ENCODE assay signal across 28 cellular contexts in genomic region chr2:83696838-83697237, GRCh38.
"Had no signal": no experiment of that assay in that cellular context is flagged by ENCODE, and none has a peak within 500 bp of the region (broad histone marks: within the 10 kb centered on the region; RNA-seq: fewer than 3 reads in every experiment).

No MANE protein-coding gene starts in this region.

- ATAC-seq: activated CD8-positive, alpha-beta T cell treated with anti-CD3 and anti-CD28 coated beads for 36 hours; activated naive CD4-positive, alpha-beta T cell treated with anti-CD3 and anti-CD28 coated beads, Interleukin-2, amount 50 U/mL, for 72 hours; activated T-cell treated with anti-CD3 and anti-CD28 coated beads, Interleukin-2, amount 50 U/mL, for 4 hours; activated T-cell treated with anti-CD3 and anti-CD28 coated beads, Interleukin-2, amount 50 U/mL, for 72 hours; activated T-helper 17 cell treated with anti-CD3 and anti-CD28 coated beads, Interleukin-2, amount 50 U/mL, for 72 hours had no signal

- DNase-seq: activated B cell treated with CpG ODN at 0.5 μM for 24 hours; activated CD4-positive, alpha-beta memory T cell treated with anti-CD3 and anti-CD28 coated beads for 36 hours; activated CD4-positive, alpha-beta T cell treated with anti-CD3 and anti-CD28 coated beads for 4 hours; activated CD4-positive, alpha-beta T cell treated with anti-CD3 and anti-CD28 coated beads, Interleukin-2, amount 10 ng/mL, durations not matched to agents 24 days and 14 days; activated CD4-positive, alpha-beta T cell treated with anti-CD3 and anti-CD28 coated beads, Interleukin-2, amount 50 U/mL, for 1 hour; activated CD4-positive, alpha-beta T cell treated with anti-CD3 and anti-CD28 coated beads, Interleukin-2, amount 50 U/mL, for 4 hours; activated CD4-positive, CD25-positive, alpha-beta regulatory T cell treated with anti-CD3 and anti-CD28 coated beads, Interleukin-2, amount 50 U/mL, for 72 hours; activated CD8-positive, alpha-beta memory T cell treated with anti-CD3 and anti-CD28 coated beads, Interleukin-2, amount 50 U/mL, for 4 hours; activated CD8-positive, alpha-beta T cell treated with anti-CD3 and anti-CD28 coated beads for 36 hours; activated effector memory CD4-positive, alpha-beta T cell treated with anti-CD3 and anti-CD28 coated beads, Interleukin-2, amount 50 U/mL, for 16 hours; activated gamma-delta T cell treated with Interleukin-2 at 50 U/mL for 16 hours; activated naive CD4-positive, alpha-beta T cell; activated naive CD4-positive, alpha-beta T cell treated with anti-CD3 and anti-CD28 coated beads for 36 hours; activated naive CD4-positive, alpha-beta T cell treated with anti-CD3 and anti-CD28 coated beads, Interleukin-2, amount 50 U/mL, for 16 hours; activated naive CD8-positive, alpha-beta T cell treated with anti-CD3 and anti-CD28 coated beads for 36 hours; activated T-cell treated with anti-CD3 and anti-CD28 coated beads for 4 hours; activated T-cell treated with anti-CD3 and anti-CD28 coated beads, Interleukin-2, amount 50 U/mL, for 1 hour; activated T-cell treated with anti-CD3 and anti-CD28 coated beads, Interleukin-2, amount 50 U/mL, for 4 hours; activated T-cell treated with anti-CD3 and anti-CD28 coated beads, Interleukin-2, amount 50 U/mL, for 72 hours; adrenal gland; amniotic stem cell; aorta; caudate nucleus; T-helper 1 cell; T-helper 2 cell; T-helper 9 cell had no signal
